ENCODE assay signal across 9 cellular contexts in the genomic region with DNA sequence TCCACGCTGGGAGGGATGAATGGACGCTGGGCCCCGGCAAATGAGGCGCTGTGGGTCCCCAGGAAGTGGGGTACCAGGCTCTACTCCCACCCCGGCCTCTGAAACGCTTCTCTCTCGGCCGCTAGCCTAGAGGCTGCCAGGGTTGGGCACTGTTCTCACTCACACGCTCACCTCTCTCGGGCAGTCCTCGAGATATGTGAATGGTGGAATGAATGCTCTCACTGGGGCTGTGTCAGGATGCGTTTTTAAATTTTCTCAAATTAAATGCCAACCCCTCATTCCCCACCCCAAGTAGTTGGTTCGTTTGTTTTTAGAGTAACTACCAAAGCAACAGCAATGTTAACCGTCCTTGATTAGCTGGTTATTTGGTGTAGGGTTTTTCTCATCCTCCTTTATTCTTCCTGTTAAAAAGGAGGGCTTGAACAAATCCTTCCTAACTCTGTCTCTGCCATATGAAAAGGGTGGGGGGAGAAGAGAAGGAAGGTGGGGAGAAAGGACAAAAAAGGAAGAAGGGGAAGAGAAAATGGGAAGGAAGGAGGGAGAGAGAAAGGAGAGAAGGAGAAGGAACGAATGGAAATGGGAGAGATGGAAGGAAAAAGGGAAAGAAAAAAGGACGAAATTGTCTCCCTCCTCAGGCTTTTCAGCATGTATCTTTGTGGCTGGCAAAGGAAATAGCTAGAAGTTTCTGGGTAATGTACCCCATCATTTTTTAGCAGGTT. TPM values are rescaled to one million over a fixed set of nuclear protein-coding genes. Genes with fewer than 3 reads are reported as not detected.
DNase-seq lines count a peak whose midpoint lies in the region; ATAC-seq and TF ChIP-seq lines count a peak whose summit lies in the region.
"Had no signal": no experiment of that assay in that cellular context is flagged by ENCODE, and none has a peak within 500 bp of the region (broad histone marks: within the 10 kb centered on the region; RNA-seq: fewer than 3 reads in every experiment).

No MANE protein-coding gene starts in this region.

- POLR2A ChIA-PET in BJ (lab: Charles Lee): no interaction called here

- no peak for TF ChIP-seq CTCF in BJ (IDR thresholded peaks at IDR 0.05; ENCODE audit: insufficient read depth, low read depth, low read length)
- TF ChIP-seq CTCF in right atrium auricular region (IDR thresholded peaks at IDR 0.05): no peak

- peaks cover 23% of the 10 kb centered on the region for H3K27me3 ChIP-seq in BJ (ENCODE audit: control insufficient read depth, insufficient read depth, low read length)
- H3K27me3 ChIP-seq in right atrium auricular region: no peaks in the 10 kb centered on the region

- DNase-seq in BJ (ENCODE audit: low read depth) (no peak), SK-N-DZ (ENCODE audit: low spot score) (peak; percentile 16), right atrium auricular region (ENCODE audit: low spot score) (no peak), NCI-H774 (lab: John Stamatoyannopoulos, UW) (no peak), NCI-H2107 (lab: John Stamatoyannopoulos, UW) (no peak), DMS153 (lab: John Stamatoyannopoulos, UW) (no peak)
- no peak for DNase-seq in stimulated activated naive CD8-positive, alpha-beta T cell treated with anti-CD3 and anti-CD28 coated beads, Interleukin-15, amount 100 ng/mL, for 72 hours

- H3K36me3 ChIP-seq in BJ (ENCODE audit: control insufficient read depth, insufficient read depth, low read length) (no peaks in the 10 kb centered on the region), right atrium auricular region (no peaks in the 10 kb centered on the region)

- peak; percentile 1 for ATAC-seq in GM21515 (IDR thresholded peaks at IDR 0.05; ENCODE audit: unreplicated experiment)
- peak; percentile 16 for ATAC-seq in stimulated activated naive CD8-positive, alpha-beta T cell treated with anti-CD3 and anti-CD28 coated beads, Interleukin-15, amount 100 ng/mL, for 72 hours

- peaks cover 85% of the 10 kb centered on the region for H3K27me3 Mint-ChIP-seq in stimulated activated naive CD8-positive, alpha-beta T cell treated with anti-CD3 and anti-CD28 coated beads, Interleukin-15, amount 100 ng/mL, for 72 hours

- no peaks in the 10 kb centered on the region for H3K9me3 ChIP-seq in right atrium auricular region

- H3K4me1 Mint-ChIP-seq in stimulated activated naive CD8-positive, alpha-beta T cell treated with anti-CD3 and anti-CD28 coated beads, Interleukin-15, amount 100 ng/mL, for 72 hours: peaks cover 52% of the 10 kb centered on the region

- peak overlapping the region; percentile 81 to 85 for H3K27ac ChIP-seq in right atrium auricular region
- H3K27ac ChIP-seq: HL-60 had no signal

- no peak overlapping the region for H3K27ac Mint-ChIP-seq in stimulated activated naive CD8-positive, alpha-beta T cell treated with anti-CD3 and anti-CD28 coated beads, Interleukin-15, amount 100 ng/mL, for 72 hours

- peak overlapping the region; percentile 83 to 91 for H3K4me3 Mint-ChIP-seq in stimulated activated naive CD8-positive, alpha-beta T cell treated with anti-CD3 and anti-CD28 coated beads, Interleukin-15, amount 100 ng/mL, for 72 hours

- CTCF ChIA-PET in BJ (lab: Yijun Ruan, JAX): interaction anchor here (1.6 to 10.8 kb wide), 2 partner anchors 379 to 404 kb away, joined by 3 to 237 read pairs; no protein-coding TSS in a partner anchor

- no peaks in the 10 kb centered on the region for H3K9me3 Mint-ChIP-seq in stimulated activated naive CD8-positive, alpha-beta T cell treated with anti-CD3 and anti-CD28 coated beads, Interleukin-15, amount 100 ng/mL, for 72 hours

- peaks cover 0 to 36% of the 10 kb centered on the region in 2 donors for H3K4me1 ChIP-seq in right atrium auricular region

- H3K4me3 ChIP-seq in BJ (ENCODE audit: low read depth, low read length): peak overlapping the region; percentile 61
- H3K4me3 ChIP-seq in right atrium auricular region: peak overlapping the region; percentile 61 to 64

RNA-seq across cellular contexts. Expression of gene EBF1, which starts 1.4 kb away (rescaled TPM):
- polyA plus RNA-seq in BJ (2011; rRNA removed): 1.7 and 2.7 TPM in 2 replicates
- polyA minus RNA-seq in BJ (2011; rRNA and poly(A)+ RNA removed): 4.1 and 5.5 TPM in 2 replicates
- 3.6 and 3.8 TPM in 2 replicates for polyA plus RNA-seq in SK-N-DZ (2014; cell fraction: cytosol; rRNA removed)
- polyA plus RNA-seq in SK-N-DZ (2014; cell fraction: nucleus; rRNA removed): 3.1 and 4.1 TPM in 2 replicates
- total RNA-seq in right atrium auricular region: 10 to 100 TPM in 1 of 2 donors, 1 to 10 TPM in 1; 8.2 to 13.9 TPM
